Comparison of ENCODE assay signal across 10 cellular contexts in genomic region chr16:11621539-11621919, GRCh38. TPM values are rescaled to one million over a fixed set of nuclear protein-coding genes. Genes with fewer than 3 reads are reported as not detected.
DNase-seq lines count a peak whose midpoint lies in the region; ATAC-seq and TF ChIP-seq lines count a peak whose summit lies in the region.
"Had no signal": no experiment of that assay in that cellular context is flagged by ENCODE, and none has a peak within 500 bp of the region (broad histone marks: within the 10 kb centered on the region; RNA-seq: fewer than 3 reads in every experiment).

No MANE protein-coding gene starts in this region.

- H2AFZ ChIP-seq in MM.1S (ENCODE audit: low read length): peak overlapping the region; percentile 93
- H2AFZ ChIP-seq in osteoblast (ENCODE audit: low read length): peak overlapping the region; percentile 97

- no peak for DNase-seq in CD14-positive monocyte (ENCODE audit: low spot score)
- no peak for DNase-seq in MM.1S
- DNase-seq in chondrocyte (ENCODE audit: low spot score): no peak
- peak; percentile 86 for DNase-seq in osteoblast (ENCODE audit: insufficient read length, low spot score, missing footprints)
- no peak for DNase-seq in Kasumi-1 (lab: John Stamatoyannopoulos, UW)
- DNase-seq in iPS-NIHi11 (ENCODE audit: low spot score): no peak
- DNase-seq in activated effector memory CD4-positive, alpha-beta T cell treated with Interleukin-2 at 50 U/mL for 16 hours: no peak
- DNase-seq: NCI-H146 had no signal

- intact Hi-C loops in CD14-positive monocyte (cut with micrococcal nuclease): no loop called here

- H3K27ac ChIP-seq in MM.1S (ENCODE audit: low read length) (peak overlapping the region; percentile 94), osteoblast (ENCODE audit: low read depth, low read length) (peak overlapping the region; percentile 50)
- H3K27ac ChIP-seq: SK-N-MC had no signal

- H3K4me3 Mint-ChIP-seq in CD14-positive monocyte (peak overlapping the region; percentile 48 to 79), chondrocyte (ENCODE audit: unreplicated experiment) (no peak overlapping the region)

- H3K4me2 ChIP-seq in MM.1S (ENCODE audit: low read depth, low read length) (peak overlapping the region; percentile 91), osteoblast (ENCODE audit: insufficient read depth, low read length) (peak overlapping the region; percentile 84)

- peaks cover 44% of the 10 kb centered on the region for H3F3A ChIP-seq in MM.1S (ENCODE audit: insufficient read depth, low read length)

- no peaks in the 10 kb centered on the region for H3K9me2 ChIP-seq in MM.1S (replicated peaks; ENCODE audit: insufficient read depth, low read length)

- H3K36me3 Mint-ChIP-seq in CD14-positive monocyte: peaks cover 7 to 9% of the 10 kb centered on the region in 2 donors
- peaks cover 1% of the 10 kb centered on the region for H3K36me3 Mint-ChIP-seq in chondrocyte (ENCODE audit: low read depth)

- H3K9me3 Mint-ChIP-seq in CD14-positive monocyte: peaks cover 4 to 9% (median 7%) of the 10 kb centered on the region in 7 donors
- peaks cover 4% of the 10 kb centered on the region for H3K9me3 Mint-ChIP-seq in chondrocyte (ENCODE audit: low read depth)

- peaks cover 64% of the 10 kb centered on the region for H3K4me1 Mint-ChIP-seq in CD14-positive monocyte
- peaks cover 36% of the 10 kb centered on the region for H3K4me1 Mint-ChIP-seq in chondrocyte (ENCODE audit: low read depth)

- no peaks in the 10 kb centered on the region for H3K36me3 ChIP-seq in MM.1S (replicated peaks; ENCODE audit: insufficient read depth, low read length)
- no peaks in the 10 kb centered on the region for H3K36me3 ChIP-seq in osteoblast (ENCODE audit: insufficient read depth, low read length)

- ATAC-seq in HG02610 (IDR thresholded peaks at IDR 0.05; ENCODE audit: unreplicated experiment): no peak

- peaks cover 0 to 5% (median 3%) of the 10 kb centered on the region in 3 donors for H3K27me3 Mint-ChIP-seq in CD14-positive monocyte (ENCODE audit: low read depth in 3 of 3)
- no peaks in the 10 kb centered on the region for H3K27me3 Mint-ChIP-seq in chondrocyte (ENCODE audit: low read depth)

- TF ChIP-seq CTCF in CD14-positive monocyte (IDR thresholded peaks at IDR 0.05) (no peak), MM.1S (IDR thresholded peaks at IDR 0.05; ENCODE audit: low read length) (no peak), chondrocyte (IDR thresholded peaks at IDR 0.05) (no peak), osteoblast (IDR thresholded peaks at IDR 0.05; ENCODE audit: extremely low read depth, low read depth, low read length) (no peak)

- H3K4me3 ChIP-seq in MM.1S (ENCODE audit: low read length) (peak overlapping the region; percentile 52), osteoblast (ENCODE audit: insufficient read depth, low read length) (peak overlapping the region; percentile 58)
- H3K4me3 ChIP-seq: SK-N-MC had no signal

- H4K20me1 ChIP-seq in MM.1S (ENCODE audit: insufficient read depth, low read length) (no peaks in the 10 kb centered on the region), osteoblast (ENCODE audit: insufficient read depth, low read length) (no peaks in the 10 kb centered on the region)

- H3K79me2 ChIP-seq in MM.1S (ENCODE audit: low read length): no peaks in the 10 kb centered on the region
- no peaks in the 10 kb centered on the region for H3K79me2 ChIP-seq in osteoblast (ENCODE audit: insufficient read depth, low read length)

- H3K27ac Mint-ChIP-seq in CD14-positive monocyte: peak overlapping the region in 6 of 7 donors; percentile 3 to 93 (median 53)
- H3K27ac Mint-ChIP-seq in chondrocyte (ENCODE audit: unreplicated experiment): peak overlapping the region; percentile 87

- H3K9me3 ChIP-seq in MM.1S (replicated peaks; ENCODE audit: insufficient read depth, low read length): no peaks in the 10 kb centered on the region
- H3K9me3 ChIP-seq in osteoblast (ENCODE audit: low read depth, low read length): no peaks in the 10 kb centered on the region

- no peaks in the 10 kb centered on the region for H3K27me3 ChIP-seq in MM.1S (replicated peaks; ENCODE audit: insufficient read depth, low read length)
- no peaks in the 10 kb centered on the region for H3K27me3 ChIP-seq in osteoblast (ENCODE audit: insufficient read depth, low read length)

- peaks cover 47% of the 10 kb centered on the region for H3K4me1 ChIP-seq in MM.1S (ENCODE audit: low read length)
- peaks cover 12% of the 10 kb centered on the region for H3K4me1 ChIP-seq in osteoblast (ENCODE audit: insufficient read depth, low read length)

- H3K9ac ChIP-seq in MM.1S (ENCODE audit: low read length): peak overlapping the region; percentile 79

RNA-seq across cellular contexts. Expression of gene LITAF, which starts 34.8 kb away (rescaled TPM):
- 100 to 1,000 TPM in 1 of 2 donors, 10 to 100 TPM in 1; 69.0 to 118 TPM for polyA plus RNA-seq in CD14-positive monocyte
- total RNA-seq in chondrocyte (74.5 to 91.9 TPM (median 90.0 TPM) in 3 replicates), osteoblast (33.3 and 38.6 TPM in 2 replicates)

RNA-seq across cellular contexts. Expression of gene SNN, which starts 46.7 kb away (rescaled TPM):
- 100 to 1,000 TPM in 1 of 2 donors, 10 to 100 TPM in 1; 91.7 to 111 TPM for polyA plus RNA-seq in CD14-positive monocyte
- total RNA-seq in chondrocyte (12.5 to 15.3 TPM (median 14.0 TPM) in 3 replicates), osteoblast (13.0 and 13.8 TPM in 2 replicates)
